12 cellular contexts compared by ENCODE assay signal in the genomic region with DNA sequence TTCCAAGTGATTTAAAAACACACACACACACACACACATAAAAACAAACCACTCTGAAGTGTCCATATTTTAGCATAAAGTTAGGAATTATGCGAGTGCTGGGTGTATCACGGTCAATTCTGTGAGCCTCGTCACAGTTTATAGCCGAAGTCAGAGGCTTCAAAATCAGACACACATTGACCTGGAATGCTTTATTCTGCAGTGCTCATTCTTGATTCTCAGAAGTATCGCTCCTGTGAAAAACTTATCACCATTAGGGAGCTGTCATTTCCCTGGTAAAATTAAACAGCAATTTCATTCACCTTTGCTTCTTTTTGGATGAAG. TPM values are rescaled to one million over a fixed set of nuclear protein-coding genes. Genes with fewer than 3 reads are reported as not detected.
DNase-seq lines count a peak whose midpoint lies in the region; ATAC-seq and TF ChIP-seq lines count a peak whose summit lies in the region.
"Had no signal": no experiment of that assay in that cellular context is flagged by ENCODE, and none has a peak within 500 bp of the region (broad histone marks: within the 10 kb centered on the region; RNA-seq: fewer than 3 reads in every experiment).

No MANE protein-coding gene starts in this region.

- no peak overlapping the region for H3K27ac Mint-ChIP-seq in activated CD8-positive, alpha-beta T cell treated with anti-CD3 and anti-CD28 coated beads, Interleukin-2, amount 10 ng/mL, durations not matched to agents 7 days and 5 days
- H3K27ac Mint-ChIP-seq: CD4-positive, alpha-beta T cell had no signal

- H3K36me3 ChIP-seq in SJSA1 = no peaks in the 10 kb centered on the region
- H3K36me3 ChIP-seq in prostate gland = no peaks in the 10 kb centered on the region

- no peak overlapping the region for H3K4me3 ChIP-seq in SJSA1
- no peak overlapping the region for H3K4me3 ChIP-seq in right cardiac atrium (ENCODE audit: low read length)
- no peak overlapping the region for H3K4me3 ChIP-seq in prostate gland

- peaks cover 17% of the 10 kb centered on the region for H3K4me1 Mint-ChIP-seq in activated CD8-positive, alpha-beta T cell treated with anti-CD3 and anti-CD28 coated beads, Interleukin-2, amount 10 ng/mL, durations not matched to agents 7 days and 5 days (ENCODE audit: low read depth)

- no peak for TF ChIP-seq POLR2A in prostate gland (IDR thresholded peaks at IDR 0.05)

- no peak overlapping the region for H3K4me3 Mint-ChIP-seq in activated CD8-positive, alpha-beta T cell treated with anti-CD3 and anti-CD28 coated beads, Interleukin-2, amount 10 ng/mL, durations not matched to agents 7 days and 5 days
- H3K4me3 Mint-ChIP-seq: CD4-positive, alpha-beta T cell had no signal

- CTCF ChIA-PET in activated CD8-positive, alpha-beta T cell treated with anti-CD3 and anti-CD28 coated beads, Interleukin-2, amount 10 ng/mL, durations not matched to agents 7 days and 5 days (lab: Charles Lee) = no interaction called here

- no peaks in the 10 kb centered on the region for H3K36me3 Mint-ChIP-seq in activated CD8-positive, alpha-beta T cell treated with anti-CD3 and anti-CD28 coated beads, Interleukin-2, amount 10 ng/mL, durations not matched to agents 7 days and 5 days (ENCODE audit: low read depth)

- peaks cover 86% of the 10 kb centered on the region for H3K4me1 ChIP-seq in SJSA1 (replicated peaks)
- H3K4me1 ChIP-seq in right cardiac atrium (ENCODE audit: control insufficient read depth, insufficient read depth, low read length) = no peaks in the 10 kb centered on the region
- no peaks in the 10 kb centered on the region for H3K4me1 ChIP-seq in prostate gland (replicated peaks)

- intact Hi-C loops in right cardiac atrium (cut with DNase I) = loop anchor here in 3 of 4 donors (5.0 to 10.0 kb wide), 4 partner anchors 99 to 376 kb away; no protein-coding TSS in a partner anchor
- intact Hi-C loops in prostate gland (cut with DNase I) = no loop called here

- POLR2A ChIA-PET in activated CD8-positive, alpha-beta T cell treated with anti-CD3 and anti-CD28 coated beads, Interleukin-2, amount 10 ng/mL, durations not matched to agents 7 days and 5 days (lab: Charles Lee) = interaction anchor here (0.9 kb wide), 1 partner anchor 107 kb away, joined by 5 read pairs; no protein-coding TSS in a partner anchor

- no peak for TF ChIP-seq CTCF in prostate gland (IDR thresholded peaks at IDR 0.05)

- H3K27me3 ChIP-seq in SJSA1 (replicated peaks) (no peaks in the 10 kb centered on the region), right cardiac atrium (ENCODE audit: control insufficient read depth, insufficient read depth) (no peaks in the 10 kb centered on the region), prostate gland (replicated peaks; ENCODE audit: insufficient read depth) (no peaks in the 10 kb centered on the region)

- peak overlapping the region; percentile 89 for H3K27ac ChIP-seq in SJSA1
- peak overlapping the region; percentile 42 for H3K27ac ChIP-seq in right cardiac atrium (ENCODE audit: low read length)
- H3K27ac ChIP-seq in prostate gland = peak overlapping the region; percentile 42 to 54

- H3K9me3 Mint-ChIP-seq in activated CD8-positive, alpha-beta T cell treated with anti-CD3 and anti-CD28 coated beads, Interleukin-2, amount 10 ng/mL, durations not matched to agents 7 days and 5 days (ENCODE audit: insufficient read depth) = no peaks in the 10 kb centered on the region
- H3K9me3 Mint-ChIP-seq: CD4-positive, alpha-beta T cell had no signal

- no peaks in the 10 kb centered on the region for H3K27me3 Mint-ChIP-seq in activated CD8-positive, alpha-beta T cell treated with anti-CD3 and anti-CD28 coated beads, Interleukin-2, amount 10 ng/mL, durations not matched to agents 7 days and 5 days (ENCODE audit: low read depth)
- H3K27me3 Mint-ChIP-seq: CD4-positive, alpha-beta T cell had no signal

- peak; percentile 25 for DNase-seq in ELR (ENCODE audit: low read depth)
- peak in 1 of 2 experiments; percentile 84 for DNase-seq in SJSA1 (ENCODE audit: low read depth in 1 of 2, low spot score in 2 of 2)
- DNase-seq in right cardiac atrium = no peak
- no peak for DNase-seq in prostate gland (ENCODE audit: low spot score)
- no peak for DNase-seq in activated CD8-positive, alpha-beta T cell treated with anti-CD3 and anti-CD28 coated beads, Interleukin-2, amount 10 ng/mL, durations not matched to agents 7 days and 5 days
- no peak for DNase-seq in T-helper 9 cell
- DNase-seq in cerebellum (ENCODE audit: low spot score) = no peak
- DNase-seq in NCI-H2081 treated with DMSO at 0.1 percent for 48 hours (lab: John Stamatoyannopoulos, UW) = no peak
- DNase-seq: activated naive CD4-positive, alpha-beta T cell treated with Interleukin-2 at 50 U/mL for 16 hours; CD4-positive, alpha-beta T cell; effector CD8-positive, alpha-beta T cell; SIG-M5 had no signal

- H3K9me3 ChIP-seq in SJSA1 (replicated peaks) (no peaks in the 10 kb centered on the region), right cardiac atrium (ENCODE audit: control insufficient read depth, low read length) (no peaks in the 10 kb centered on the region), prostate gland (no peaks in the 10 kb centered on the region)

- WGBS in right cardiac atrium = 51% methylated on average over 5 of the region's 5 CpGs
- WGBS in prostate gland = 31% methylated on average over 5 of the region's 5 CpGs

- no peak for ATAC-seq in right cardiac atrium
- ATAC-seq in activated CD8-positive, alpha-beta T cell treated with anti-CD3 and anti-CD28 coated beads, Interleukin-2, amount 10 ng/mL, durations not matched to agents 7 days and 5 days = no peak

RNA-seq across cellular contexts. Expression of a gene that starts 8.7 kb away (rescaled TPM):
- 42.1 and 60.8 TPM in 2 replicates for total RNA-seq in SJSA1 (2014; rRNA removed; shearing (Covaris generic))
- total RNA-seq in right cardiac atrium (100 to 1,000 TPM in 3 of 4 donors, 10 to 100 TPM in 1; 92.3 to 123 (median 108) TPM), prostate gland (100 to 1,000 TPM; 111 to 124 TPM), cerebellum (96.2 TPM)
- 69.3 TPM for polyA plus RNA-seq in right cardiac atrium
- total RNA-seq in activated CD8-positive, alpha-beta T cell treated with anti-CD3 and anti-CD28 coated beads, Interleukin-2, amount 10 ng/mL, durations not matched to agents 7 days and 5 days = 10 to 100 TPM; 71.5 to 72.0 TPM
